18 cellular contexts compared by ENCODE assay signal in genomic region chr16:81639348-81639747, GRCh38.
"Had no signal": no experiment of that assay in that cellular context is flagged by ENCODE, and none has a peak within 500 bp of the region (broad histone marks: within the 10 kb centered on the region; RNA-seq: fewer than 3 reads in every experiment).

No MANE protein-coding gene starts in this region.

- H3K27me3 ChIP-seq: breast epithelium, neural progenitor cell had no signal

- H3K4me3 Mint-ChIP-seq: activated CD4-positive, alpha-beta T cell treated with anti-CD3 and anti-CD28 coated beads, Interleukin-2, amount 10 ng/mL, durations not matched to agents 7 days and 5 days; activated CD8-positive, alpha-beta memory T cell treated with anti-CD3 and anti-CD28 coated beads, Interleukin-2, amount 10 ng/mL, durations not matched to agents 7 days and 5 days; activated CD8-positive, alpha-beta T cell treated with anti-CD3 and anti-CD28 coated beads for 36 hours; activated naive CD8-positive, alpha-beta T cell treated with anti-CD3 and anti-CD28 coated beads for 36 hours; central memory CD8-positive, alpha-beta T cell; effector memory CD8-positive, alpha-beta T cell; memory B cell; neural progenitor cell had no signal

- H2AFZ ChIP-seq: neural progenitor cell had no signal

- H3K27ac ChIP-seq: neural progenitor cell, SK-N-MC had no signal

- H3K9ac ChIP-seq: neural progenitor cell had no signal

- H3K9me3 ChIP-seq: breast epithelium, mucosa of descending colon had no signal

- H3K27ac Mint-ChIP-seq: activated CD4-positive, alpha-beta T cell treated with anti-CD3 and anti-CD28 coated beads, Interleukin-2, amount 10 ng/mL, durations not matched to agents 7 days and 5 days; activated CD8-positive, alpha-beta memory T cell treated with anti-CD3 and anti-CD28 coated beads, Interleukin-2, amount 10 ng/mL, durations not matched to agents 7 days and 5 days; activated CD8-positive, alpha-beta T cell treated with anti-CD3 and anti-CD28 coated beads for 36 hours; activated naive CD8-positive, alpha-beta T cell treated with anti-CD3 and anti-CD28 coated beads for 36 hours; neural progenitor cell had no signal

- DNase-seq: activated CD4-positive, alpha-beta T cell treated with anti-CD3 and anti-CD28 coated beads, Interleukin-2, amount 10 ng/mL, durations not matched to agents 7 days and 5 days; activated CD4-positive, CD25-positive, alpha-beta regulatory T cell; activated CD8-positive, alpha-beta memory T cell treated with anti-CD3 and anti-CD28 coated beads, Interleukin-2, amount 10 ng/mL, durations not matched to agents 7 days and 5 days; activated CD8-positive, alpha-beta T cell treated with anti-CD3 and anti-CD28 coated beads for 36 hours; activated naive CD8-positive, alpha-beta T cell treated with anti-CD3 and anti-CD28 coated beads for 36 hours; activated T-cell treated with anti-CD3 and anti-CD28 coated beads for 4 hours; effector memory CD8-positive, alpha-beta T cell; foreskin melanocyte; hypothalamus; mucosa of descending colon; retina; stimulated activated CD4-positive, alpha-beta T cell treated with anti-CD3 and anti-CD28 coated beads, Interleukin-4, amount 100 ng/mL, for 1 hour; stimulated activated naive CD8-positive, alpha-beta T cell treated with anti-CD3 and anti-CD28 coated beads, Interleukin-15, Interleukin-2, amounts not matched to agents 100 U/mL and 50 U/mL, for 24 hours had no signal

- H3K27me3 Mint-ChIP-seq: activated CD4-positive, alpha-beta T cell treated with anti-CD3 and anti-CD28 coated beads, Interleukin-2, amount 10 ng/mL, durations not matched to agents 7 days and 5 days; activated CD8-positive, alpha-beta memory T cell treated with anti-CD3 and anti-CD28 coated beads, Interleukin-2, amount 10 ng/mL, durations not matched to agents 7 days and 5 days; activated CD8-positive, alpha-beta T cell treated with anti-CD3 and anti-CD28 coated beads for 36 hours; activated naive CD8-positive, alpha-beta T cell treated with anti-CD3 and anti-CD28 coated beads for 36 hours; central memory CD8-positive, alpha-beta T cell; effector memory CD8-positive, alpha-beta T cell; memory B cell had no signal

- H3K4me1 ChIP-seq: breast epithelium had no signal

- H3K36me3 Mint-ChIP-seq: activated CD8-positive, alpha-beta memory T cell treated with anti-CD3 and anti-CD28 coated beads, Interleukin-2, amount 10 ng/mL, durations not matched to agents 7 days and 5 days; activated naive CD8-positive, alpha-beta T cell treated with anti-CD3 and anti-CD28 coated beads for 36 hours had no signal

- ATAC-seq: activated CD8-positive, alpha-beta memory T cell treated with anti-CD3 and anti-CD28 coated beads, Interleukin-2, amount 10 ng/mL, durations not matched to agents 7 days and 5 days; activated CD8-positive, alpha-beta T cell treated with anti-CD3 and anti-CD28 coated beads for 36 hours; effector memory CD8-positive, alpha-beta T cell; mucosa of descending colon; stimulated activated naive CD8-positive, alpha-beta T cell treated with anti-CD3 and anti-CD28 coated beads, Interleukin-15, Interleukin-2, amounts not matched to agents 100 U/mL and 50 U/mL, for 24 hours had no signal

- H3K4me3 ChIP-seq: breast epithelium, mucosa of descending colon, neural progenitor cell, SK-N-MC had no signal

- H3K36me3 ChIP-seq: breast epithelium, neural progenitor cell had no signal

- H3K9me3 Mint-ChIP-seq: activated CD4-positive, alpha-beta T cell treated with anti-CD3 and anti-CD28 coated beads, Interleukin-2, amount 10 ng/mL, durations not matched to agents 7 days and 5 days; activated CD8-positive, alpha-beta T cell treated with anti-CD3 and anti-CD28 coated beads for 36 hours; activated naive CD8-positive, alpha-beta T cell treated with anti-CD3 and anti-CD28 coated beads for 36 hours; central memory CD8-positive, alpha-beta T cell; effector memory CD8-positive, alpha-beta T cell; memory B cell; neural progenitor cell had no signal
